ENCODE assay signal across 8 cellular contexts in the genomic region with DNA sequence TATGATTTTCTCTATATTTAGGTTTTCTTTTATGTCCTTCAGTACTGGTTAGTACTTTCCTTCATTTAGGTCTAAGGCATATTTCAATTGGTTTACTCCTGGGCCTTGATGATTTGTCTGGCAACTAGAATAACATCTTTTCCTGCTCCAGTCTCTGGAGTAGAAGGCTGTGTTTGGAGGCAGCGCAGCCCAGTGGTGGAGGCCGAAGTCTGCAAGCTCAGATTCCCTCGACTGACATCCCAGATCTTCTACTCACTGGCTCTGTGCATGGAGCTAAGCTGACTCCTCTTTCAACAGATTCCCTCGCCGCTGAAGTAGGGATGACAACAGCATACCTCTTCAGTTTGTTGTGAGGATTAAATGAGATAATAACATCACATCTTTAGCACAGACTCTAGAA.
DNase-seq lines count a peak whose midpoint lies in the region; ATAC-seq and TF ChIP-seq lines count a peak whose summit lies in the region.

No MANE protein-coding gene starts in this region.

- no peaks in the 10 kb centered on the region for H3K9me3 ChIP-seq in gastroesophageal sphincter
- H3K9me3 ChIP-seq in tibial artery = no peaks in the 10 kb centered on the region

- WGBS in gastroesophageal sphincter (ENCODE audit: low coverage in 1 of 2), 2 donors = 20 to 50% methylated on average over 1 to 5 of the region's 5 CpGs

- H3K36me3 ChIP-seq in gastroesophageal sphincter (no peaks in the 10 kb centered on the region), tibial artery (no peaks in the 10 kb centered on the region)

- TF ChIP-seq CTCF in epithelial cell of esophagus (IDR thresholded peaks at IDR 0.05; ENCODE audit: insufficient read depth, low read depth, low read length, missing control alignments) (peak; percentile 78), gastroesophageal sphincter (IDR thresholded peaks at IDR 0.05) (peak in 1 of 4 experiments; percentile 39), tibial artery (IDR thresholded peaks at IDR 0.05) (peak in 1 of 2 experiments; percentile 22)

- H3K27me3 ChIP-seq in gastroesophageal sphincter = no peaks in the 10 kb centered on the region
- no peaks in the 10 kb centered on the region for H3K27me3 ChIP-seq in tibial artery

- H3K27ac ChIP-seq in gastroesophageal sphincter (no peak overlapping the region), tibial artery (no peak overlapping the region)

- H3K4me3 ChIP-seq in epithelial cell of esophagus (ENCODE audit: low read length) = no peak overlapping the region
- no peak overlapping the region for H3K4me3 ChIP-seq in gastroesophageal sphincter
- no peak overlapping the region for H3K4me3 ChIP-seq in tibial artery

- no peak for TF ChIP-seq EP300 in gastroesophageal sphincter (IDR thresholded peaks at IDR 0.05)

- DNase-seq in AG08395 (ENCODE audit: low spot score) (peak; percentile 5), NCI-H1694 treated with DMSO at 0.1 percent for 48 hours (lab: John Stamatoyannopoulos, UW) (peak; percentile 2), epithelial cell of esophagus (ENCODE audit: low read depth) (peak; percentile 62), sciatic nerve (ENCODE audit: low spot score) (no peak), tibial artery (no peak)

- TF ChIP-seq POLR2A in gastroesophageal sphincter (IDR thresholded peaks at IDR 0.05) = no peak

- ATAC-seq in GM18867 (IDR thresholded peaks at IDR 0.05; ENCODE audit: unreplicated experiment) (peak; percentile 87), sciatic nerve (peak; percentile 56), HG02973 (IDR thresholded peaks at IDR 0.05; ENCODE audit: unreplicated experiment) (no peak), gastroesophageal sphincter (no peak)

- intact Hi-C loops in sciatic nerve (cut with DNase I) = no loop called here
- intact Hi-C loops in tibial artery (cut with DNase I; ENCODE audit: low total_unique reads) = loop anchor here (5.0 kb wide), 1 partner anchor 1287 kb away; no protein-coding TSS in a partner anchor

- H3K4me1 ChIP-seq in gastroesophageal sphincter = no peaks in the 10 kb centered on the region
- peaks cover 0 to 7% (median 3%) of the 10 kb centered on the region in 4 donors for H3K4me1 ChIP-seq in tibial artery

Comparison
In these comparisons a context has a peak if more than half of its experiments do, and no peak if none do; other contexts are left out.
1. DNase-seq: peak in AG08395 (single experiment), NCI-H1694 treated with DMSO at 0.1 percent for 48 hours (single experiment) and epithelial cell of esophagus (single experiment); none in sciatic nerve (single experiment) and tibial artery (0 of 2).
2. ATAC-seq: peak in GM18867 (single experiment) and sciatic nerve (single experiment); none in HG02973 (single experiment) and gastroesophageal sphincter (single experiment).